Comparison of ENCODE assay signal across 9 cellular contexts in genomic region chr12:13390381-13390856, GRCh38.
A peak's percentile ranks its signal among the peaks of the same experiment; 100 is the strongest.
DNase-seq lines count a peak whose midpoint lies in the region; ATAC-seq, FAIRE-seq and TF ChIP-seq lines count a peak whose summit lies in the region.
"Had no signal": no experiment of that assay in that cellular context is flagged by ENCODE, and none has a peak within 500 bp of the region (broad histone marks: within the 10 kb centered on the region; RNA-seq: fewer than 3 reads in every experiment).

No MANE protein-coding gene starts in this region.

- TF ChIP-seq CTCF in astrocyte of the spinal cord (IDR thresholded peaks at IDR 0.05; ENCODE audit: low read depth, low read length), result no peak

- FAIRE-seq in urothelium cell line (lab: Jason Lieb, UNC), result peak; percentile 86
- FAIRE-seq: A204.1 had no signal

- CTCF ChIA-PET in activated naive CD4-positive, alpha-beta T cell treated with anti-CD3 and anti-CD28 coated beads, Interleukin-2, amount 10 ng/mL, durations not matched to agents 7 days and 5 days (lab: Charles Lee), result no interaction called here

- no peaks in the 10 kb centered on the region for H3K36me3 Mint-ChIP-seq in activated naive CD4-positive, alpha-beta T cell treated with anti-CD3 and anti-CD28 coated beads, Interleukin-2, amount 10 ng/mL, durations not matched to agents 7 days and 5 days

- no peak overlapping the region for H3K4me3 ChIP-seq in astrocyte of the spinal cord (ENCODE audit: low read depth, low read length)

- no peak overlapping the region for H3K27ac Mint-ChIP-seq in activated naive CD4-positive, alpha-beta T cell treated with anti-CD3 and anti-CD28 coated beads, Interleukin-2, amount 10 ng/mL, durations not matched to agents 7 days and 5 days

- ATAC-seq in left colon, result peak; percentile 91
- ATAC-seq in GM19328 (IDR thresholded peaks at IDR 0.05; ENCODE audit: unreplicated experiment), result no peak

- no peaks in the 10 kb centered on the region for H3K4me1 Mint-ChIP-seq in activated naive CD4-positive, alpha-beta T cell treated with anti-CD3 and anti-CD28 coated beads, Interleukin-2, amount 10 ng/mL, durations not matched to agents 7 days and 5 days

- H3K4me3 Mint-ChIP-seq in activated naive CD4-positive, alpha-beta T cell treated with anti-CD3 and anti-CD28 coated beads, Interleukin-2, amount 10 ng/mL, durations not matched to agents 7 days and 5 days, result no peak overlapping the region

- in situ Hi-C loops in astrocyte of the spinal cord (cut with HindIII; ENCODE audit: low sequenced_read_pairs), result no loop called here

- intact Hi-C loops in left colon (cut with DNase I, micrococcal nuclease), result no loop called here

- no peaks in the 10 kb centered on the region for H3K27me3 Mint-ChIP-seq in activated naive CD4-positive, alpha-beta T cell treated with anti-CD3 and anti-CD28 coated beads, Interleukin-2, amount 10 ng/mL, durations not matched to agents 7 days and 5 days

- DNase-seq in NCI-H187 (lab: John Stamatoyannopoulos, UW) (peak; percentile 18 to 59), NCI-H187 treated with DMSO at 0.1 percent for 48 hours (lab: John Stamatoyannopoulos, UW) (no peak), astrocyte of the spinal cord (ENCODE audit: low read depth, low spot score) (peak; percentile 78), left colon (peak; percentile 97), urothelium cell line (ENCODE audit: low spot score) (peak; percentile 87), SKM-1 (lab: John Stamatoyannopoulos, UW; ENCODE audit: unreplicated experiment) (no peak)
- DNase-seq in activated naive CD4-positive, alpha-beta T cell treated with anti-CD3 and anti-CD28 coated beads, Interleukin-2, amount 10 ng/mL, durations not matched to agents 7 days and 5 days, result no peak

- peaks cover 1% of the 10 kb centered on the region for H3K9me3 Mint-ChIP-seq in activated naive CD4-positive, alpha-beta T cell treated with anti-CD3 and anti-CD28 coated beads, Interleukin-2, amount 10 ng/mL, durations not matched to agents 7 days and 5 days

Comparison
In these comparisons a context has a peak if more than half of its experiments do, and no peak if none do; other contexts are left out.
1. DNase-seq: peak in NCI-H187 (2 of 2), astrocyte of the spinal cord (single experiment), left colon (2 of 2) and urothelium cell line (single experiment); none in NCI-H187 treated with DMSO at 0.1 percent for 48 hours (single experiment), SKM-1 (single experiment) and activated naive CD4-positive, alpha-beta T cell treated with anti-CD3 and anti-CD28 coated beads, Interleukin-2, amount 10 ng/mL, durations not matched to agents 7 days and 5 days (single experiment).